ENCODE assay signal across 1 cellular context in the genomic region with DNA sequence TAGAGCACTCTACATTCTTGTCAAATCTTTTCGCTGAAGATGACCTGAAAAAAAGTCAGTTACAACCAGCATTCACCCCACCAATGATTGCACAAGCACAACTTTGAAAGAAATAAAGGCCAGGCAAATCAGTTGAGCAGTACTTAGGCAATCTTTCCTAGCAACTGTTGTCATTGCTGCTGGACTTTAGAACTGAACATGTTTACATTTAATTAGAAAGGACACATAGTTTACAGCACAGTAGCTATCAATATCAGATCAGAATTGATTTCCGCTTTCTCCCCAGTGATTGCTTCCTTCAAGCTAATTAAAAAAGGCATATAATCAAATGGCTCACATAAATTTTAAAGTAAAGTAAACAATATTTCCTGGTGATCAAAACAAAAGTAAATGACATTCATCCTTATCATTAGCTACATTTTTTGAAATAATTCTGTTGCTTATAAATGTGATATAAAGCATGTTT.
TF ChIP-seq lines count a peak whose summit lies in the region.

No MANE protein-coding gene starts in this region.

TF ChIP-seq in HepG2, 621 proteins besides CTCF, POLR2A, EP300 and RAD21 (continued from another document and continues in another):
- TF ChIP-seq PITX1 (CRISPR knock-in tag; IDR thresholded peaks at IDR 0.05) (peak; percentile 99), DNMT1 (CRISPR knock-in tag; IDR thresholded peaks at IDR 0.05) (no peak), KLF6 (CRISPR knock-in tag; IDR thresholded peaks at IDR 0.05) (peak; percentile 97), ZNF282 (IDR thresholded peaks at IDR 0.05; ENCODE audit: partially characterized antibody) (no peak), NCOA1 (CRISPR knock-in tag; IDR thresholded peaks at IDR 0.05) (peak; percentile 98), ZNF788 (CRISPR knock-in tag; IDR thresholded peaks at IDR 0.05; ENCODE audit: borderline replicate concordance) (peak; percentile 87; the same call in 1 of the 2 replicates), ZNF607 (CRISPR knock-in tag; IDR thresholded peaks at IDR 0.05; ENCODE audit: borderline replicate concordance) (no peak; the same call in 1 of the 2 replicates), NR2F6 (IDR thresholded peaks at IDR 0.05) (peak; percentile 97), NR2F6 (CRISPR knock-in tag; IDR thresholded peaks at IDR 0.05) (peak; percentile 95), ZBTB1 (CRISPR knock-in tag; IDR thresholded peaks at IDR 0.05; ENCODE audit: borderline replicate concordance) (no peak), NONO (IDR thresholded peaks at IDR 0.05) (no peak), NONO (CRISPR knock-in tag; conservative IDR thresholded peaks at IDR 0.05) (peak; percentile 98), PTBP1 (IDR thresholded peaks at IDR 0.05; ENCODE audit: low read depth, low read length, poor library complexity, severe bottlenecking) (no peak), ZNF496 (CRISPR knock-in tag; IDR thresholded peaks at IDR 0.05; ENCODE audit: insufficient replicate concordance) (no peak), FLYWCH1 (CRISPR knock-in tag; IDR thresholded peaks at IDR 0.05) (no peak), ZNF605 (CRISPR knock-in tag; IDR thresholded peaks at IDR 0.05) (no peak), ZNF383 (CRISPR knock-in tag; IDR thresholded peaks at IDR 0.05; ENCODE audit: borderline replicate concordance) (0 out of 2 replicates have a peak, but pooled peaks have one; percentile 50), SP140L (CRISPR knock-in tag; IDR thresholded peaks at IDR 0.05; ENCODE audit: borderline replicate concordance) (peak; percentile 91; the same call in 1 of the 2 replicates), ZSCAN25 (CRISPR knock-in tag; IDR thresholded peaks at IDR 0.05) (peak; percentile 81; the same call in 1 of the 2 replicates)
- TF ChIP-seq, protein P1, sequence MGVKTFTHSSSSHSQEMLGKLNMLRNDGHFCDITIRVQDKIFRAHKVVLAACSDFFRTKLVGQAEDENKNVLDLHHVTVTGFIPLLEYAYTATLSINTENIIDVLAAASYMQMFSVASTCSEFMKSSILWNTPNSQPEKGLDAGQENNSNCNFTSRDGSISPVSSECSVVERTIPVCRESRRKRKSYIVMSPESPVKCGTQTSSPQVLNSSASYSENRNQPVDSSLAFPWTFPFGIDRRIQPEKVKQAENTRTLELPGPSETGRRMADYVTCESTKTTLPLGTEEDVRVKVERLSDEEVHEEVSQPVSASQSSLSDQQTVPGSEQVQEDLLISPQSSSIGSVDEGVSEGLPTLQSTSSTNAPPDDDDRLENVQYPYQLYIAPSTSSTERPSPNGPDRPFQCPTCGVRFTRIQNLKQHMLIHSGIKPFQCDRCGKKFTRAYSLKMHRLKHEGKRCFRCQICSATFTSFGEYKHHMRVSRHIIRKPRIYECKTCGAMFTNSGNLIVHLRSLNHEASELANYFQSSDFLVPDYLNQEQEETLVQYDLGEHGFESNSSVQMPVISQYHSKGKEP (CRISPR knock-in tag; IDR thresholded peaks at IDR 0.05): peak; percentile 88
- TF ChIP-seq, protein P2, sequence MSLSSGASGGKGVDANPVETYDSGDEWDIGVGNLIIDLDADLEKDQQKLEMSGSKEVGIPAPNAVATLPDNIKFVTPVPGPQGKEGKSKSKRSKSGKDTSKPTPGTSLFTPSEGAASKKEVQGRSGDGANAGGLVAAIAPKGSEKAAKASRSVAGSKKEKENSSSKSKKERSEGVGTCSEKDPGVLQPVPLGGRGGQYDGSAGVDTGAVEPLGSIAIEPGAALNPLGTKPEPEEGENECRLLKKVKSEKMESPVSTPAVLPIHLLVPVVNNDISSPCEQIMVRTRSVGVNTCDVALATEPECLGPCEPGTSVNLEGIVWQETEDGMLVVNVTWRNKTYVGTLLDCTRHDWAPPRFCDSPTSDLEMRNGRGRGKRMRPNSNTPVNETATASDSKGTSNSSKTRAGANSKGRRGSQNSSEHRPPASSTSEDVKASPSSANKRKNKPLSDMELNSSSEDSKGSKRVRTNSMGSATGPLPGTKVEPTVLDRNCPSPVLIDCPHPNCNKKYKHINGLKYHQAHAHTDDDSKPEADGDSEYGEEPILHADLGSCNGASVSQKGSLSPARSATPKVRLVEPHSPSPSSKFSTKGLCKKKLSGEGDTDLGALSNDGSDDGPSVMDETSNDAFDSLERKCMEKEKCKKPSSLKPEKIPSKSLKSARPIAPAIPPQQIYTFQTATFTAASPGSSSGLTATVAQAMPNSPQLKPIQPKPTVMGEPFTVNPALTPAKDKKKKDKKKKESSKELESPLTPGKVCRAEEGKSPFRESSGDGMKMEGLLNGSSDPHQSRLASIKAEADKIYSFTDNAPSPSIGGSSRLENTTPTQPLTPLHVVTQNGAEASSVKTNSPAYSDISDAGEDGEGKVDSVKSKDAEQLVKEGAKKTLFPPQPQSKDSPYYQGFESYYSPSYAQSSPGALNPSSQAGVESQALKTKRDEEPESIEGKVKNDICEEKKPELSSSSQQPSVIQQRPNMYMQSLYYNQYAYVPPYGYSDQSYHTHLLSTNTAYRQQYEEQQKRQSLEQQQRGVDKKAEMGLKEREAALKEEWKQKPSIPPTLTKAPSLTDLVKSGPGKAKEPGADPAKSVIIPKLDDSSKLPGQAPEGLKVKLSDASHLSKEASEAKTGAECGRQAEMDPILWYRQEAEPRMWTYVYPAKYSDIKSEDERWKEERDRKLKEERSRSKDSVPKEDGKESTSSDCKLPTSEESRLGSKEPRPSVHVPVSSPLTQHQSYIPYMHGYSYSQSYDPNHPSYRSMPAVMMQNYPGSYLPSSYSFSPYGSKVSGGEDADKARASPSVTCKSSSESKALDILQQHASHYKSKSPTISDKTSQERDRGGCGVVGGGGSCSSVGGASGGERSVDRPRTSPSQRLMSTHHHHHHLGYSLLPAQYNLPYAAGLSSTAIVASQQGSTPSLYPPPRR (CRISPR knock-in tag; IDR thresholded peaks at IDR 0.05; ENCODE audit: borderline replicate concordance): peak; percentile 99
- TF ChIP-seq, protein P3, sequence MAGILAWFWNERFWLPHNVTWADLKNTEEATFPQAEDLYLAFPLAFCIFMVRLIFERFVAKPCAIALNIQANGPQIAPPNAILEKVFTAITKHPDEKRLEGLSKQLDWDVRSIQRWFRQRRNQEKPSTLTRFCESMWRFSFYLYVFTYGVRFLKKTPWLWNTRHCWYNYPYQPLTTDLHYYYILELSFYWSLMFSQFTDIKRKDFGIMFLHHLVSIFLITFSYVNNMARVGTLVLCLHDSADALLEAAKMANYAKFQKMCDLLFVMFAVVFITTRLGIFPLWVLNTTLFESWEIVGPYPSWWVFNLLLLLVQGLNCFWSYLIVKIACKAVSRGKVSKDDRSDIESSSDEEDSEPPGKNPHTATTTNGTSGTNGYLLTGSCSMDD (CRISPR knock-in tag; IDR thresholded peaks at IDR 0.05): no peak
- TF ChIP-seq, protein P4, sequence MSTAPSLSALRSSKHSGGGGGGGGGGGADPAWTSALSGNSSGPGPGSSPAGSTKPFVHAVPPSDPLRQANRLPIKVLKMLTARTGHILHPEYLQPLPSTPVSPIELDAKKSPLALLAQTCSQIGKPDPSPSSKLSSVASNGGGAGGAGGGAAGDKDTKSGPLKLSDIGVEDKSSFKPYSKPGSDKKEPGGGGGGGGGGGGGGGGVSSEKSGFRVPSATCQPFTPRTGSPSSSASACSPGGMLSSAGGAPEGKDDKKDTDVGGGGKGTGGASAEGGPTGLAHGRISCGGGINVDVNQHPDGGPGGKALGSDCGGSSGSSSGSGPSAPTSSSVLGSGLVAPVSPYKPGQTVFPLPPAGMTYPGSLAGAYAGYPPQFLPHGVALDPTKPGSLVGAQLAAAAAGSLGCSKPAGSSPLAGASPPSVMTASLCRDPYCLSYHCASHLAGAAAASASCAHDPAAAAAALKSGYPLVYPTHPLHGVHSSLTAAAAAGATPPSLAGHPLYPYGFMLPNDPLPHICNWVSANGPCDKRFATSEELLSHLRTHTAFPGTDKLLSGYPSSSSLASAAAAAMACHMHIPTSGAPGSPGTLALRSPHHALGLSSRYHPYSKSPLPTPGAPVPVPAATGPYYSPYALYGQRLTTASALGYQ (CRISPR knock-in tag; IDR thresholded peaks at IDR 0.05): peak; percentile 100
- TF ChIP-seq, protein P5, sequence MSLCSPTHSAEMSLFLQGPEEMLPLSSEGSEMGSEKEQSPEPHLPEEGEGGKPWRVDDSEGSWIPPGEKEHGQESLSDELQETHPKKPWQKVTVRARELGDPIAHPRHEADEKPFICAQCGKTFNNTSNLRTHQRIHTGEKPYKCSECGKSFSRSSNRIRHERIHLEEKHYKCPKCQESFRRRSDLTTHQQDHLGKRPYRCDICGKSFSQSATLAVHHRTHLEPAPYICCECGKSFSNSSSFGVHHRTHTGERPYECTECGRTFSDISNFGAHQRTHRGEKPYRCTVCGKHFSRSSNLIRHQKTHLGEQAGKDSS (CRISPR knock-in tag; IDR thresholded peaks at IDR 0.05; ENCODE audit: borderline replicate concordance, low read depth): peak; percentile 37; the same call in 1 of the 2 replicates
- TF ChIP-seq, protein P6, sequence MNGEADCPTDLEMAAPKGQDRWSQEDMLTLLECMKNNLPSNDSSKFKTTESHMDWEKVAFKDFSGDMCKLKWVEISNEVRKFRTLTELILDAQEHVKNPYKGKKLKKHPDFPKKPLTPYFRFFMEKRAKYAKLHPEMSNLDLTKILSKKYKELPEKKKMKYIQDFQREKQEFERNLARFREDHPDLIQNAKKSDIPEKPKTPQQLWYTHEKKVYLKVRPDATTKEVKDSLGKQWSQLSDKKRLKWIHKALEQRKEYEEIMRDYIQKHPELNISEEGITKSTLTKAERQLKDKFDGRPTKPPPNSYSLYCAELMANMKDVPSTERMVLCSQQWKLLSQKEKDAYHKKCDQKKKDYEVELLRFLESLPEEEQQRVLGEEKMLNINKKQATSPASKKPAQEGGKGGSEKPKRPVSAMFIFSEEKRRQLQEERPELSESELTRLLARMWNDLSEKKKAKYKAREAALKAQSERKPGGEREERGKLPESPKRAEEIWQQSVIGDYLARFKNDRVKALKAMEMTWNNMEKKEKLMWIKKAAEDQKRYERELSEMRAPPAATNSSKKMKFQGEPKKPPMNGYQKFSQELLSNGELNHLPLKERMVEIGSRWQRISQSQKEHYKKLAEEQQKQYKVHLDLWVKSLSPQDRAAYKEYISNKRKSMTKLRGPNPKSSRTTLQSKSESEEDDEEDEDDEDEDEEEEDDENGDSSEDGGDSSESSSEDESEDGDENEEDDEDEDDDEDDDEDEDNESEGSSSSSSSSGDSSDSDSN (CRISPR knock-in tag; IDR thresholded peaks at IDR 0.05): no peak
- TF ChIP-seq, protein P7, sequence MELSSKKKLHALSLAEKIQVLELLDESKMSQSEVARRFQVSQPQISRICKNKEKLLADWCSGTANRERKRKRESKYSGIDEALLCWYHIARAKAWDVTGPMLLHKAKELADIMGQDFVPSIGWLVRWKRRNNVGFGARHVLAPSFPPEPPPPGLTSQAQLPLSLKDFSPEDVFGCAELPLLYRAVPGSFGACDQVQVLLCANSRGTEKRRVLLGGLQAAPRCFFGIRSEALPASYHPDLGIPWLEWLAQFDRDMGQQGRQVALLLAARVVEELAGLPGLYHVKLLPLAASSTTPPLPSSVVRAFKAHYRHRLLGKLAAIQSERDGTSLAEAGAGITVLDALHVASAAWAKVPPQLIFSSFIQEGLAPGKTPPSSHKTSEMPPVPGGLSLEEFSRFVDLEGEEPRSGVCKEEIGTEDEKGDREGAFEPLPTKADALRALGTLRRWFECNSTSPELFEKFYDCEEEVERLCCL (CRISPR knock-in tag; IDR thresholded peaks at IDR 0.05; ENCODE audit: borderline replicate concordance): no peak
- TF ChIP-seq, protein P8, sequence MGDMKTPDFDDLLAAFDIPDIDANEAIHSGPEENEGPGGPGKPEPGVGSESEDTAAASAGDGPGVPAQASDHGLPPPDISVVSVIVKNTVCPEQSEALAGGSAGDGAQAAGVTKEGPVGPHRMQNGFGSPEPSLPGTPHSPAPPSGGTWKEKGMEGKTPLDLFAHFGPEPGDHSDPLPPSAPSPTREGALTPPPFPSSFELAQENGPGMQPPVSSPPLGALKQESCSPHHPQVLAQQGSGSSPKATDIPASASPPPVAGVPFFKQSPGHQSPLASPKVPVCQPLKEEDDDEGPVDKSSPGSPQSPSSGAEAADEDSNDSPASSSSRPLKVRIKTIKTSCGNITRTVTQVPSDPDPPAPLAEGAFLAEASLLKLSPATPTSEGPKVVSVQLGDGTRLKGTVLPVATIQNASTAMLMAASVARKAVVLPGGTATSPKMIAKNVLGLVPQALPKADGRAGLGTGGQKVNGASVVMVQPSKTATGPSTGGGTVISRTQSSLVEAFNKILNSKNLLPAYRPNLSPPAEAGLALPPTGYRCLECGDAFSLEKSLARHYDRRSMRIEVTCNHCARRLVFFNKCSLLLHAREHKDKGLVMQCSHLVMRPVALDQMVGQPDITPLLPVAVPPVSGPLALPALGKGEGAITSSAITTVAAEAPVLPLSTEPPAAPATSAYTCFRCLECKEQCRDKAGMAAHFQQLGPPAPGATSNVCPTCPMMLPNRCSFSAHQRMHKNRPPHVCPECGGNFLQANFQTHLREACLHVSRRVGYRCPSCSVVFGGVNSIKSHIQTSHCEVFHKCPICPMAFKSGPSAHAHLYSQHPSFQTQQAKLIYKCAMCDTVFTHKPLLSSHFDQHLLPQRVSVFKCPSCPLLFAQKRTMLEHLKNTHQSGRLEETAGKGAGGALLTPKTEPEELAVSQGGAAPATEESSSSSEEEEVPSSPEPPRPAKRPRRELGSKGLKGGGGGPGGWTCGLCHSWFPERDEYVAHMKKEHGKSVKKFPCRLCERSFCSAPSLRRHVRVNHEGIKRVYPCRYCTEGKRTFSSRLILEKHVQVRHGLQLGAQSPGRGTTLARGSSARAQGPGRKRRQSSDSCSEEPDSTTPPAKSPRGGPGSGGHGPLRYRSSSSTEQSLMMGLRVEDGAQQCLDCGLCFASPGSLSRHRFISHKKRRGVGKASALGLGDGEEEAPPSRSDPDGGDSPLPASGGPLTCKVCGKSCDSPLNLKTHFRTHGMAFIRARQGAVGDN (CRISPR knock-in tag; IDR thresholded peaks at IDR 0.05): no peak
- TF ChIP-seq, protein P9, sequence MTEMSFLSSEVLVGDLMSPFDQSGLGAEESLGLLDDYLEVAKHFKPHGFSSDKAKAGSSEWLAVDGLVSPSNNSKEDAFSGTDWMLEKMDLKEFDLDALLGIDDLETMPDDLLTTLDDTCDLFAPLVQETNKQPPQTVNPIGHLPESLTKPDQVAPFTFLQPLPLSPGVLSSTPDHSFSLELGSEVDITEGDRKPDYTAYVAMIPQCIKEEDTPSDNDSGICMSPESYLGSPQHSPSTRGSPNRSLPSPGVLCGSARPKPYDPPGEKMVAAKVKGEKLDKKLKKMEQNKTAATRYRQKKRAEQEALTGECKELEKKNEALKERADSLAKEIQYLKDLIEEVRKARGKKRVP (CRISPR knock-in tag; IDR thresholded peaks at IDR 0.05): peak in 1 of 2 experiments; percentile 97; a peak in 2 of 4 replicates
